ENCODE assay signal across 8 cellular contexts in the genomic region with DNA sequence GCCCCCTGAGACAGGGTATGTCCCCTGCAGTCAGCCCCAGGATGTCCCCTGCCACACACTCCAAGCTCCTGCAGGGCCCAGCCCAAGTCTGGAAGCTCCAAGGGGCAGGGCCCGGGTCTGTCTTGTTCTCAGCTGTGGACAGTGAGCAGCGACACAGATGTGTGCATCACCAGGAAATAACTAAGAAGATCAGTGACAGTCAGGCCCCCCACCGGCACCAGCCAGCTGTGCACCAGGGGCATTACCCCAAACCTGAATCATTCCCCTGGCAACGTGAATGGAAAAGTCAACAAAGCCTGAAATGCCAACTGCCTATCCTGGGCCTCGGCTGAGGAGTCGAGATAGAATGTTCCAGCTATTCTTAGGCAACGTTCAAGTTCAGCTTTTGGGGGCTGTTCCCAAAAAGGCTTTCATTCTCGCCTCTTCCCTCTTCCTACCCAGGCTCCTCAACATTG.
DNase-seq lines count a peak whose midpoint lies in the region; ATAC-seq and TF ChIP-seq lines count a peak whose summit lies in the region.

No MANE protein-coding gene starts in this region.

- TF ChIP-seq CTCF in fibroblast of pulmonary artery (IDR thresholded peaks at IDR 0.05; ENCODE audit: low read length, missing control alignments): no peak

- H3K4me3 ChIP-seq in SJCRH30 (peak overlapping the region; percentile 2; the same call in 1 of the 2 replicates), fibroblast of pulmonary artery (replicated peaks; ENCODE audit: low read depth, low read length) (no peak overlapping the region), skin epidermis (no peak overlapping the region)

- DNase-seq in SJCRH30: peak; percentile 80
- peak; percentile 62 for DNase-seq in fibroblast of pulmonary artery (ENCODE audit: low read depth)

- peak; percentile 35 for ATAC-seq in GM21786 (IDR thresholded peaks at IDR 0.05; ENCODE audit: unreplicated experiment)
- ATAC-seq in HG03378 (IDR thresholded peaks at IDR 0.05; ENCODE audit: unreplicated experiment): no peak
- ATAC-seq in GM21528 (IDR thresholded peaks at IDR 0.05; ENCODE audit: low FRiP score, unreplicated experiment): no peak
- no peak for ATAC-seq in HG03520 (IDR thresholded peaks at IDR 0.05; ENCODE audit: unreplicated experiment)
- no peak for ATAC-seq in GM18870 (IDR thresholded peaks at IDR 0.05; ENCODE audit: unreplicated experiment)

- peak overlapping the region; percentile 73 for H3K27ac ChIP-seq in SJCRH30
- H3K27ac ChIP-seq in skin epidermis: peak overlapping the region in 20 of 21 experiments; percentile 18 to 86 (median 72)

- H3K36me3 ChIP-seq in SJCRH30: peaks cover 8% of the 10 kb centered on the region; the same call in 1 of the 2 replicates

- peaks cover 75% of the 10 kb centered on the region for H3K4me1 ChIP-seq in SJCRH30

- H3K9me3 ChIP-seq in SJCRH30 (replicated peaks): no peaks in the 10 kb centered on the region

- no peaks in the 10 kb centered on the region for H3K27me3 ChIP-seq in SJCRH30
